ENCODE assay signal across 8 cellular contexts in the genomic region with DNA sequence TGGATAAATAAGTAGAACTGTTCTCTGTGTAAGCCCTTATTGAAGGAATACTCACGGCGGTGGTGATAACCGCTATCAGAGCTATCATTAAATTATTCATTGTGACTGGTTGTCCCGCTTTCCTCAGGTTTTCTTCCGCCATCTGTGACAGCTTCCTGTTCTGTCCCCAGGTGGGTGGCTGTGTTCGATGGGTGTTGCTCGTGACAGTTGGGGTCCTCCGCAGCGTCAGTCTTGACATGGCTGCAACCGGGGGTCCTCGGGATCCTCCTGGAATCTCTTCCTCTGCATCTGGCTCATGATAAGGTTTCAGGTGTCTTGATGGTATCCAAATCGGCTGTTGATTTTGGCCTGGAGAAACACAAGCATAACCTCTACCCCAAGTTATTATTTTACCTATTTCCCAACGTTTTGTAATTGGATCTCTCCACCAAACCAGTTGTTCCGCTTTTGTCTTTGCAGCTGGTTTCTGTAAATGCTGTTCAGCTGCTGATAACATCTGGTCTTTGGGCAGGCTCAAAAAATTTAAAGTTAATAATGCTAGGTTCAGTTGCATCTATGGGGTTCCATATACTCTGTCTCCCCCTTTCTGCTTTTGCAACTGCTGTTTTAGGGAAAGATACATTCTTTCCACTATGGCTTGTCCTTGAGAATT. TPM values are rescaled to one million over a fixed set of nuclear protein-coding genes. Genes with fewer than 3 reads are reported as not detected.
DNase-seq lines count a peak whose midpoint lies in the region; TF ChIP-seq lines count a peak whose summit lies in the region.
"Not testable (repeated sequence)": the region's sequence is repeated elsewhere in the genome, so short reads cannot be mapped to it uniquely, and the experiment has no call there.

No MANE protein-coding gene starts in this region.

- CTCF ChIA-PET in Caco-2 (lab: Charles Lee): interaction anchor here (1.2 kb wide), 1 partner anchor 15 kb away, joined by 3 read pairs; no protein-coding TSS in a partner anchor

- POLR2A ChIA-PET in Caco-2 (lab: Charles Lee): interaction anchor here (0.8 kb wide), 1 partner anchor 58 kb away, joined by 3 read pairs; no protein-coding TSS in a partner anchor

- not testable (repeated sequence) for H3K27me3 Mint-ChIP-seq in Caco-2 (ENCODE audit: insufficient read depth, unreplicated experiment); mesothelial cell of epicardium (ENCODE audit: low read depth); type B pancreatic cell

- peaks cover 29% of the 10 kb centered on the region for H3K36me3 Mint-ChIP-seq in Caco-2 (ENCODE audit: insufficient read depth, unreplicated experiment)
- H3K36me3 Mint-ChIP-seq in mesothelial cell of epicardium, type B pancreatic cell: not testable (repeated sequence)

- peaks cover 24% of the 10 kb centered on the region for H3K9me3 ChIP-seq in Caco-2

- not testable (repeated sequence) for H3K36me3 ChIP-seq in Caco-2 (ENCODE audit: control insufficient read depth, insufficient read depth, low read length)

- intact Hi-C loops in Caco-2 (cut with micrococcal nuclease; ENCODE audit: unreplicated experiment): not testable (repeated sequence)

- peak overlapping the region; percentile 63 for H3K27ac Mint-ChIP-seq in Caco-2 (ENCODE audit: unreplicated experiment)
- H3K27ac Mint-ChIP-seq in mesothelial cell of epicardium: peak overlapping the region; percentile 78
- peak overlapping the region; percentile 84 for H3K27ac Mint-ChIP-seq in type B pancreatic cell

- not testable (repeated sequence) for H3K4me3 ChIP-seq in Caco-2 (ENCODE audit: low read depth, low read length); epithelial cell of esophagus (ENCODE audit: low read length)

- H3K4me1 Mint-ChIP-seq in Caco-2 (ENCODE audit: low read depth, unreplicated experiment): peaks cover 19% of the 10 kb centered on the region
- H3K4me1 Mint-ChIP-seq in mesothelial cell of epicardium: peaks cover 50% of the 10 kb centered on the region
- H3K4me1 Mint-ChIP-seq in type B pancreatic cell (ENCODE audit: unreplicated experiment): peaks cover 20% of the 10 kb centered on the region

- H3K4me1 ChIP-seq in Caco-2: peaks cover 40% of the 10 kb centered on the region

- BruUV-seq in Caco-2 (replicated peaks; lab: Mats Ljungman, UMichigan): not testable (repeated sequence)

- in situ Hi-C loops in KBM-7 (cut with MboI; ENCODE audit: low pct_unique_long_range_greater_than_20kb, low sequenced_read_pairs): not testable (repeated sequence)

- H3K4me3 Mint-ChIP-seq in Caco-2 (ENCODE audit: unreplicated experiment) (peak overlapping the region; percentile 13), mesothelial cell of epicardium (peak overlapping the region; percentile 16), type B pancreatic cell (peak overlapping the region; percentile 64)

- H3K9me3 Mint-ChIP-seq in Caco-2 (ENCODE audit: unreplicated experiment): peaks cover 13% of the 10 kb centered on the region
- H3K9me3 Mint-ChIP-seq in mesothelial cell of epicardium, type B pancreatic cell: not testable (repeated sequence)

- not testable (repeated sequence) for H3K27me3 ChIP-seq in Caco-2 (replicated peaks; ENCODE audit: control insufficient read depth, insufficient read depth, low read length)

- TF ChIP-seq CTCF in Caco-2 (IDR thresholded peaks at IDR 0.05; ENCODE audit: insufficient read depth in 1 of 2, low read depth in 1 of 2, low read length in 1 of 2, severe bottlenecking in 1 of 2, unreplicated experiment in 1 of 2); epithelial cell of esophagus (IDR thresholded peaks at IDR 0.05; ENCODE audit: insufficient read depth, low read depth, low read length, missing control alignments); mesothelial cell of epicardium (IDR thresholded peaks at IDR 0.05; ENCODE audit: unreplicated experiment); type B pancreatic cell (conservative IDR thresholded peaks at IDR 0.05): not testable (repeated sequence)

- DNase-seq in Caco-2 (peak in 1 of 2 experiments; percentile 70), KBM-7 (peak; percentile 81), NCI-H2029 (lab: John Stamatoyannopoulos, UW) (peak; percentile 44), NCI-H748 (lab: John Stamatoyannopoulos, UW; ENCODE audit: unreplicated experiment) (peak; percentile 72), SIG-M5 treated with dmso at 0.1 percent for 504 hours (lab: John Stamatoyannopoulos, UW; ENCODE audit: unreplicated experiment) (peak; percentile 42), epithelial cell of esophagus (ENCODE audit: low read depth) (peak; percentile 55)
- DNase-seq in mesothelial cell of epicardium (ENCODE audit: low spot score in 2 of 2, unreplicated experiment in 2 of 2); type B pancreatic cell (ENCODE audit: extremely low spot score, unreplicated experiment): not testable (repeated sequence)

RNA-seq across cellular contexts. Expression of gene INSIG1, which starts 58.1 kb away (rescaled TPM):
- total RNA-seq in Caco-2 (2022) (60.1 and 62.8 TPM in 2 replicates), mesothelial cell of epicardium (38.2 to 44.3 TPM (median 39.1 TPM) in 3 replicates), type B pancreatic cell (ENCODE audit: low replicate concordance) (38.2 and 55.2 TPM in 2 replicates)

Comparison
In these comparisons a context has a peak if more than half of its experiments do, and no peak if none do; other contexts are left out.
1. H3K4me3 Mint-ChIP-seq: peak in every context shown above with its lines; median percentile 64 in type B pancreatic cell; 16 in mesothelial cell of epicardium; 13 in Caco-2.